In the genomic region with DNA sequence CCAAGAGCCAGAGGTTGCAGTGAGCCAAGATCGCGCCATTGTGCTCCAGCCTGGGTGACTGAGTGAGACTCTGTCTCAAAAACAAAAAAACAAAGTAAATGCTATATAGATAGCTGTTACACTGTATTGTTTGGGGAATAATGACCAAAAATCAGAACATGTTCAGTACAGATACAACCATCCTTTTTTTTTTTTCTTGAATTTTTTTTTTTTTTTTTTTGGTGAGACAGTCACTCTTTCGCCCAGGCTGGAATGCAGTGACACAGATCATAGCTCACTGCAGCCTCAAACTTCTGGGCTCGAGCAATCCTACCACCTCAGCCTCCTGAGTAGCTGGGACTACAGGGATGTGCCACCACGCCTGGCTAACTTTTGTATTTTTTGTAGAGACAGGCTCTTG, we compare ENCODE assay signal across 21 cellular contexts.
DNase-seq lines count a peak whose midpoint lies in the region; ATAC-seq and TF ChIP-seq lines count a peak whose summit lies in the region.
"Had no signal": no experiment of that assay in that cellular context is flagged by ENCODE, and none has a peak within 500 bp of the region (broad histone marks: within the 10 kb centered on the region; RNA-seq: fewer than 3 reads in every experiment).

No MANE protein-coding gene starts in this region.

- H2AFZ ChIP-seq in OCI-LY7 (ENCODE audit: low read length) = no peak overlapping the region

- peak overlapping the region; percentile 71 for H3K4me2 ChIP-seq in BLaER1
- peak overlapping the region in 8 of 11 experiments; percentile 39 to 86 (median 70); a peak in 14 of 22 replicates for H3K4me2 ChIP-seq in BLaER1 treated with 17β-estradiol and CSF1 and Interleukin-3, amounts not matched to agents 10 nM and 100 nM
- peak overlapping the region; percentile 41; the same call in 1 of the 2 replicates for H3K4me2 ChIP-seq in OCI-LY7 (ENCODE audit: low read length)

- H3K79me2 ChIP-seq in OCI-LY7 (ENCODE audit: insufficient read depth, low read depth, low read length) = peaks cover 4% of the 10 kb centered on the region

- no peak overlapping the region for H3K4me3 ChIP-seq in BLaER1
- H3K4me3 ChIP-seq in BLaER1 treated with 17β-estradiol and CSF1 and Interleukin-3, amounts not matched to agents 10 nM and 100 nM = no peak overlapping the region
- H3K4me3 ChIP-seq in HEK293 (ENCODE audit: low read depth, low read length) = no peak overlapping the region
- H3K4me3 ChIP-seq in OCI-LY7 (ENCODE audit: low read depth, low read length, poor library complexity, severe bottlenecking) = no peak overlapping the region

- no TSS peak for BruUV-seq in OCI-LY7 (replicated peaks; lab: Mats Ljungman, UMichigan)

- H3K27ac ChIP-seq in BLaER1 = no peak overlapping the region
- H3K27ac ChIP-seq in BLaER1 treated with 17β-estradiol and CSF1 and Interleukin-3, amounts not matched to agents 10 nM and 100 nM = no peak overlapping the region
- H3K27ac ChIP-seq in HEK293 (ENCODE audit: extremely low read depth, low read depth, low read length) = no peak overlapping the region
- H3K27ac ChIP-seq in OCI-LY7 (ENCODE audit: low read depth, low read length, poor library complexity, severe bottlenecking) = peak overlapping the region; percentile 70

- peaks cover 40% of the 10 kb centered on the region for H3K4me1 ChIP-seq in BLaER1
- H3K4me1 ChIP-seq in BLaER1 treated with 17β-estradiol and CSF1 and Interleukin-3, amounts not matched to agents 10 nM and 100 nM = peaks cover 0 to 52% (median 31%) of the 10 kb centered on the region in 10 experiments; a peak in 16 of 20 replicates
- H3K4me1 ChIP-seq in HEK293 (ENCODE audit: control insufficient read depth, insufficient read depth, low read length) = no peaks in the 10 kb centered on the region
- peaks cover 40% of the 10 kb centered on the region for H3K4me1 ChIP-seq in OCI-LY7 (ENCODE audit: insufficient read depth, low read length, poor library complexity, severe bottlenecking)

- peaks cover 64% of the 10 kb centered on the region for H4K20me1 ChIP-seq in BLaER1
- peaks cover 0 to 39% (median 0%) of the 10 kb centered on the region in 11 experiments; a peak in 9 of 22 replicates for H4K20me1 ChIP-seq in BLaER1 treated with 17β-estradiol and CSF1 and Interleukin-3, amounts not matched to agents 10 nM and 100 nM
- H4K20me1 ChIP-seq in OCI-LY7 (ENCODE audit: insufficient read depth, low read length) = no peaks in the 10 kb centered on the region

- TF ChIP-seq CTCF in HEK293 (tag by site-specific recombination; IDR thresholded peaks at IDR 0.05) = no peak
- no peak for TF ChIP-seq CTCF in OCI-LY7 (conservative IDR thresholded peaks at IDR 0.05; ENCODE audit: low read length)

- H3K36me3 ChIP-seq in BLaER1 (peaks cover 68% of the 10 kb centered on the region), HEK293 (ENCODE audit: control insufficient read depth in 2 of 2, insufficient read depth in 1 of 2, low read length in 2 of 2) (no peaks in the 10 kb centered on the region), OCI-LY7 (ENCODE audit: insufficient read depth, low read length) (peaks cover 81% of the 10 kb centered on the region)
- peaks cover 0 to 52% (median 27%) of the 10 kb centered on the region in 11 experiments; a peak in 13 of 22 replicates for H3K36me3 ChIP-seq in BLaER1 treated with 17β-estradiol and CSF1 and Interleukin-3, amounts not matched to agents 10 nM and 100 nM
- H3K36me3 ChIP-seq: BE2C had no signal

- H3K9me3 ChIP-seq in BLaER1 (no peaks in the 10 kb centered on the region), HEK293 (ENCODE audit: control insufficient read depth, insufficient read depth, low read depth, low read length) (no peaks in the 10 kb centered on the region), OCI-LY7 (ENCODE audit: low read length) (no peaks in the 10 kb centered on the region)
- no peaks in the 10 kb centered on the region for H3K9me3 ChIP-seq in BLaER1 treated with 17β-estradiol and CSF1 and Interleukin-3, amounts not matched to agents 10 nM and 100 nM (replicated peaks in 1 of 11)
- H3K9me3 ChIP-seq: BE2C had no signal

- intact Hi-C loops in OCI-LY7 (cut with micrococcal nuclease; ENCODE audit: unreplicated experiment) = loop anchor here (2.0 kb wide), 1 partner anchor 40 kb away; no protein-coding TSS in a partner anchor

- POLR2A ChIA-PET in HEK293 (lab: Yijun Ruan, JAX) (interaction anchor here (0.6 kb wide), 1 partner anchor 1082 kb away, joined by 5 read pairs; no protein-coding TSS in a partner anchor), OCI-LY7 (lab: Charles Lee) (interaction anchor here (0.6 to 1.1 kb wide), 3 partner anchors 22 to 69 kb away, joined by 3 to 5 read pairs (median 4); no protein-coding TSS in a partner anchor)

- no peak overlapping the region for H3K9ac ChIP-seq in BLaER1
- no peak overlapping the region for H3K9ac ChIP-seq in BLaER1 treated with 17β-estradiol and CSF1 and Interleukin-3, amounts not matched to agents 10 nM and 100 nM

- no peak for ATAC-seq in GM21529 (IDR thresholded peaks at IDR 0.05; ENCODE audit: unreplicated experiment)

- CTCF ChIA-PET in HEK293 (lab: Yijun Ruan, JAX) = interaction anchor here (2.4 kb wide), 1 partner anchor 64 kb away, joined by 5 read pairs; a partner anchor contains a TSS
- CTCF ChIA-PET in OCI-LY7 (lab: Charles Lee; ENCODE audit: unreplicated experiment) = interaction anchor here (0.8 kb wide), 1 partner anchor 41 kb away, joined by 3 read pairs; no protein-coding TSS in a partner anchor

- H3K9me2 ChIP-seq in OCI-LY7 (ENCODE audit: insufficient read depth, low read length) = no peaks in the 10 kb centered on the region

- no peaks in the 10 kb centered on the region for H3K27me3 ChIP-seq in BLaER1
- H3K27me3 ChIP-seq in BLaER1 treated with 17β-estradiol and CSF1 and Interleukin-3, amounts not matched to agents 10 nM and 100 nM = no peaks in the 10 kb centered on the region
- H3K27me3 ChIP-seq: BE2C had no signal

- no peak for DNase-seq in OCI-LY7 (ENCODE audit: low spot score)
- no peak for DNase-seq in NCI-H1694 (lab: John Stamatoyannopoulos, UW)
- DNase-seq in NCI-H1436 (lab: John Stamatoyannopoulos, UW) = no peak
- DNase-seq: 8988T; ACHN; BE2C; C1 segment of cervical spinal cord; CD4-positive, alpha-beta memory T cell; CD4-positive, CD25-positive, alpha-beta regulatory T cell; CD8-positive, alpha-beta memory T cell; COR-L47; DMS 273 treated with DMSO at 0.1 percent for 48 hours; DMS153; DMS53; DMS79; DND-41; GF-D8 had no signal

TF ChIP-seq in HEK293, 187 proteins besides CTCF, POLR2A, EP300 and RAD21 (continues in another document):
- TF ChIP-seq, protein P1, sequence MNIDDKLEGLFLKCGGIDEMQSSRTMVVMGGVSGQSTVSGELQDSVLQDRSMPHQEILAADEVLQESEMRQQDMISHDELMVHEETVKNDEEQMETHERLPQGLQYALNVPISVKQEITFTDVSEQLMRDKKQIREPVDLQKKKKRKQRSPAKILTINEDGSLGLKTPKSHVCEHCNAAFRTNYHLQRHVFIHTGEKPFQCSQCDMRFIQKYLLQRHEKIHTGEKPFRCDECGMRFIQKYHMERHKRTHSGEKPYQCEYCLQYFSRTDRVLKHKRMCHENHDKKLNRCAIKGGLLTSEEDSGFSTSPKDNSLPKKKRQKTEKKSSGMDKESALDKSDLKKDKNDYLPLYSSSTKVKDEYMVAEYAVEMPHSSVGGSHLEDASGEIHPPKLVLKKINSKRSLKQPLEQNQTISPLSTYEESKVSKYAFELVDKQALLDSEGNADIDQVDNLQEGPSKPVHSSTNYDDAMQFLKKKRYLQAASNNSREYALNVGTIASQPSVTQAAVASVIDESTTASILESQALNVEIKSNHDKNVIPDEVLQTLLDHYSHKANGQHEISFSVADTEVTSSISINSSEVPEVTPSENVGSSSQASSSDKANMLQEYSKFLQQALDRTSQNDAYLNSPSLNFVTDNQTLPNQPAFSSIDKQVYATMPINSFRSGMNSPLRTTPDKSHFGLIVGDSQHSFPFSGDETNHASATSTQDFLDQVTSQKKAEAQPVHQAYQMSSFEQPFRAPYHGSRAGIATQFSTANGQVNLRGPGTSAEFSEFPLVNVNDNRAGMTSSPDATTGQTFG (tag by site-specific recombination; IDR thresholded peaks at IDR 0.05; ENCODE audit: borderline replicate concordance) = no peak
- TF ChIP-seq, protein P2, sequence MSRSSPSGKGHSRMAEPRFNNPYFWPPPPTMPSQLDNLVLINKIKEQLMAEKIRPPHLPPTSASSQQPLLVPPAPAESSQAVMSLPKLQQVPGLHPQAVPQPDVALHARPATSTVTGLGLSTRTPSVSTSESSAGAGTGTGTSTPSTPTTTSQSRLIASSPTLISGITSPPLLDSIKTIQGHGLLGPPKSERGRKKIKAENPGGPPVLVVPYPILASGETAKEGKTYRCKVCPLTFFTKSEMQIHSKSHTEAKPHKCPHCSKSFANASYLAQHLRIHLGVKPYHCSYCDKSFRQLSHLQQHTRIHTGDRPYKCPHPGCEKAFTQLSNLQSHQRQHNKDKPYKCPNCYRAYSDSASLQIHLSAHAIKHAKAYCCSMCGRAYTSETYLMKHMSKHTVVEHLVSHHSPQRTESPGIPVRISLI (tag by site-specific recombination; IDR thresholded peaks at IDR 0.05) = peak; percentile 51; the same call in 1 of the 2 replicates
- TF ChIP-seq ZNF140 (tag by site-specific recombination; IDR thresholded peaks at IDR 0.05) (no peak), KLF8 (tag by site-specific recombination; IDR thresholded peaks at IDR 0.05) (no peak)
